Comparison of ENCODE assay signal across 33 cellular contexts in the genomic region with DNA sequence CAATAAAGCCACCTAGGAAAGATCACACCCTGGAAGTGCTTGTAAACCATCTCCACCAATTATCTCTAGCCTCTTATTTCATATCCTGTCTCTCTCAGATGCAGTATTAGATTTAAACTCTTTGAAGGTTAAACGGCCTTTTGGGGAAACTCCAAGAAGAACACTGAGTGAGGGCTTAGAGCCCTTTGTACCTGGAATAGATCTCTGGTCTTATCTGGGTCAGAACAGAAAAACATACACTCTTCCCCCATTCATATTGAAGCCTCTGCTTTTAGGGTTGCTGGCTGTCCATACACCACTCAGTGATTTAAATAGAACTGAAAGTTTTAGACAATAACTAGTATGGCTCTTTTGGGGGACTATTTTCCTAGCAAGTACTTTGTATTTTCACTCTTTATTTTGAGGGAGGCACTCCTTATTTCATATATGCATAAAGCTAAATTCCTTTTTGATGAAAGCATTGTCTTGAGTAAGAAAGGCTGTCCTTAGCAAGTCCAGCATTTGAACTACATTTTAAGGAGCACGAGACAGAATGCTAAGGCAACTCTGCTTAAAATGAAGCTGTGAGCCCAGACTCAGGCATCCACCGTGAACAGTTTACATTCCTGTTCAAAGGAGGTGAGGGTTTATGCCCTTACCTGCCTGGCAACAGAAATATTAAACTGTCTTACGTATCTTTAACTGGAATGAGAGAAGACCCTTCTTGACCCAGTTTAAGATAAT. TPM values are rescaled to one million over a fixed set of nuclear protein-coding genes. Genes with fewer than 3 reads are reported as not detected.
A peak's percentile ranks its signal among the peaks of the same experiment; 100 is the strongest.
DNase-seq lines count a peak whose midpoint lies in the region; ATAC-seq, FAIRE-seq and TF ChIP-seq lines count a peak whose summit lies in the region.
"Had no signal": no experiment of that assay in that cellular context is flagged by ENCODE, and none has a peak within 500 bp of the region (broad histone marks: within the 10 kb centered on the region; RNA-seq: fewer than 3 reads in every experiment).

No MANE protein-coding gene starts in this region.

- intact Hi-C loops in activated T-helper 1 cell treated with anti-CD3 and anti-CD28 coated beads, Interleukin-12 subunit alpha, Interleukin-12 subunit beta, Interleukin-2, Interleukin-4 antibody, amounts not matched to agents 30 ng/mL and 10 ng/mL and 1 ng/mL, durations not matched to agents 14 hours and 24 hours and 36 hours (cut with micrococcal nuclease): no loop called here
- intact Hi-C loops in esophagus muscularis mucosa (cut with DNase I) (no loop called here), posterior cingulate gyrus (cut with DNase I) (no loop called here)

- TF ChIP-seq POLR2A in esophagus muscularis mucosa (IDR thresholded peaks at IDR 0.05; ENCODE audit: low read depth): no peak

- no peak for TF ChIP-seq EP300 in esophagus muscularis mucosa (IDR thresholded peaks at IDR 0.05)

- peaks cover 5% of the 10 kb centered on the region for H3K4me1 Mint-ChIP-seq in activated T-helper 1 cell treated with anti-CD3 and anti-CD28 coated beads, Interleukin-12 subunit alpha, Interleukin-12 subunit beta, Interleukin-2, Interleukin-4 antibody, amounts not matched to agents 30 ng/mL and 10 ng/mL and 1 ng/mL, durations not matched to agents 14 hours and 24 hours and 36 hours (ENCODE audit: low read depth)
- H3K4me1 Mint-ChIP-seq in neural crest cell: peaks cover 9% of the 10 kb centered on the region
- H3K4me1 Mint-ChIP-seq: activated naive CD8-positive, alpha-beta T cell treated with anti-CD3 and anti-CD28 coated beads, Interleukin-2, amount 50 U/mL, for 24 hours; CD14-positive monocyte had no signal

- 59% methylated on average over 4 of the region's 4 CpGs for WGBS in esophagus muscularis mucosa

- TF ChIP-seq CTCF in AG10803 (conservative IDR thresholded peaks at IDR 0.05; ENCODE audit: low read length) (no peak), esophagus muscularis mucosa (IDR thresholded peaks at IDR 0.05) (no peak), neural crest cell (conservative IDR thresholded peaks at IDR 0.05) (no peak)

- peak; percentile 24 for DNase-seq in AG10803 (ENCODE audit: low read depth)
- DNase-seq in activated T-helper 1 cell treated with anti-CD3 and anti-CD28 coated beads, Interleukin-12 subunit alpha, Interleukin-12 subunit beta, Interleukin-2, Interleukin-4 antibody, amounts not matched to agents 30 ng/mL and 10 ng/mL and 1 ng/mL, durations not matched to agents 14 hours and 24 hours and 36 hours (ENCODE audit: low spot score): no peak
- no peak for DNase-seq in esophagus muscularis mucosa (ENCODE audit: extremely low spot score)
- DNase-seq in neural crest cell (ENCODE audit: low read depth, low spot score): no peak
- DNase-seq in posterior cingulate gyrus: no peak
- no peak for DNase-seq in HTR-8/SVneo (ENCODE audit: insufficient read length, low spot score)
- DNase-seq in NCI-H524 (lab: John Stamatoyannopoulos, UW): no peak
- DNase-seq: 8988T; activated CD4-positive, CD25-positive, alpha-beta regulatory T cell; activated naive CD8-positive, alpha-beta T cell treated with anti-CD3 and anti-CD28 coated beads, Interleukin-2, amount 50 U/mL, for 24 hours; activated T-cell treated with anti-CD3 and anti-CD28 coated beads, Interleukin-2, amount 50 U/mL, for 4 hours; body of pancreas; DMS79 treated with DMSO at 0.1 percent for 48 hours; glutamatergic neuron; left ventricle myocardium inferior; mesendoderm; MG63; NCI-H1105; NCI-H187 treated with DMSO at 0.1 percent for 48 hours; NCI-H2171 treated with DMSO at 0.1 percent for 48 hours; NCI-H524 treated with DMSO at 0.1 percent for 48 hours; NK-92 treated with Interleukin-12 subunit alpha and Interleukin-12 subunit beta, amount 100 ng/mL, for 24 hours; nucleus accumbens; PC-9; SK-N-SH; stimulated activated naive CD4-positive, alpha-beta T cell had no signal

- no peaks in the 10 kb centered on the region for H3K27me3 Mint-ChIP-seq in activated T-helper 1 cell treated with anti-CD3 and anti-CD28 coated beads, Interleukin-12 subunit alpha, Interleukin-12 subunit beta, Interleukin-2, Interleukin-4 antibody, amounts not matched to agents 30 ng/mL and 10 ng/mL and 1 ng/mL, durations not matched to agents 14 hours and 24 hours and 36 hours (ENCODE audit: insufficient read depth)
- H3K27me3 Mint-ChIP-seq in neural crest cell (ENCODE audit: low read depth): no peaks in the 10 kb centered on the region
- H3K27me3 Mint-ChIP-seq: activated naive CD8-positive, alpha-beta T cell treated with anti-CD3 and anti-CD28 coated beads, Interleukin-2, amount 50 U/mL, for 24 hours had no signal

- FAIRE-seq in HTR-8/SVneo (lab: Jason Lieb, UNC): no peak
- FAIRE-seq: endothelial cell of umbilical vein, H54 had no signal

- H3K27me3 ChIP-seq in esophagus muscularis mucosa: no peaks in the 10 kb centered on the region
- H3K27me3 ChIP-seq: body of pancreas, MG63, suprapubic skin had no signal

- no peak for ATAC-seq in HG02870 (IDR thresholded peaks at IDR 0.05; ENCODE audit: unreplicated experiment)
- ATAC-seq: activated naive CD8-positive, alpha-beta T cell treated with anti-CD3 and anti-CD28 coated beads, Interleukin-2, amount 50 U/mL, for 24 hours; activated T-cell treated with anti-CD3 and anti-CD28 coated beads, Interleukin-2, amount 50 U/mL, for 4 hours; body of pancreas had no signal

- H3K27ac ChIP-seq in esophagus muscularis mucosa (replicated peaks in 1 of 4): peak overlapping the region; percentile 42 to 60 (median 46)
- H3K27ac ChIP-seq: body of pancreas, KMS-11, left ventricle myocardium inferior, PC-9, skin epidermis, suprapubic skin had no signal

- H3K9me3 Mint-ChIP-seq in activated T-helper 1 cell treated with anti-CD3 and anti-CD28 coated beads, Interleukin-12 subunit alpha, Interleukin-12 subunit beta, Interleukin-2, Interleukin-4 antibody, amounts not matched to agents 30 ng/mL and 10 ng/mL and 1 ng/mL, durations not matched to agents 14 hours and 24 hours and 36 hours: no peaks in the 10 kb centered on the region
- no peaks in the 10 kb centered on the region for H3K9me3 Mint-ChIP-seq in neural crest cell
- H3K9me3 Mint-ChIP-seq: activated naive CD8-positive, alpha-beta T cell treated with anti-CD3 and anti-CD28 coated beads, Interleukin-2, amount 50 U/mL, for 24 hours; activated T-cell treated with anti-CD3 and anti-CD28 coated beads, Interleukin-2, amount 50 U/mL, for 4 hours; CD14-positive monocyte had no signal

- H3K36me3 ChIP-seq in esophagus muscularis mucosa: no peaks in the 10 kb centered on the region
- H3K36me3 ChIP-seq: left ventricle myocardium inferior, suprapubic skin had no signal

- H3K4me3 ChIP-seq in AG10803 (ENCODE audit: low read length) (no peak overlapping the region), esophagus muscularis mucosa (no peak overlapping the region)
- H3K4me3 ChIP-seq: body of pancreas, left ventricle myocardium inferior, MG63, PC-9, skin epidermis, suprapubic skin had no signal

- H3K9me3 ChIP-seq in esophagus muscularis mucosa: no peaks in the 10 kb centered on the region
- H3K9me3 ChIP-seq: body of pancreas, left ventricle myocardium inferior, MG63, SK-N-SH, suprapubic skin had no signal

- H3K4me3 Mint-ChIP-seq in activated T-helper 1 cell treated with anti-CD3 and anti-CD28 coated beads, Interleukin-12 subunit alpha, Interleukin-12 subunit beta, Interleukin-2, Interleukin-4 antibody, amounts not matched to agents 30 ng/mL and 10 ng/mL and 1 ng/mL, durations not matched to agents 14 hours and 24 hours and 36 hours: no peak overlapping the region
- no peak overlapping the region for H3K4me3 Mint-ChIP-seq in neural crest cell
- H3K4me3 Mint-ChIP-seq: activated naive CD8-positive, alpha-beta T cell treated with anti-CD3 and anti-CD28 coated beads, Interleukin-2, amount 50 U/mL, for 24 hours; activated T-cell treated with anti-CD3 and anti-CD28 coated beads, Interleukin-2, amount 50 U/mL, for 4 hours; CD14-positive monocyte had no signal

- peaks cover 0 to 15% (median 5%) of the 10 kb centered on the region in 4 donors for H3K4me1 ChIP-seq in esophagus muscularis mucosa
- H3K4me1 ChIP-seq: body of pancreas, left ventricle myocardium inferior, suprapubic skin had no signal

- peak overlapping the region; percentile 40 for H3K27ac Mint-ChIP-seq in activated T-helper 1 cell treated with anti-CD3 and anti-CD28 coated beads, Interleukin-12 subunit alpha, Interleukin-12 subunit beta, Interleukin-2, Interleukin-4 antibody, amounts not matched to agents 30 ng/mL and 10 ng/mL and 1 ng/mL, durations not matched to agents 14 hours and 24 hours and 36 hours
- peak overlapping the region; percentile 24 for H3K27ac Mint-ChIP-seq in neural crest cell (ENCODE audit: unreplicated experiment)
- H3K27ac Mint-ChIP-seq: activated naive CD8-positive, alpha-beta T cell treated with anti-CD3 and anti-CD28 coated beads, Interleukin-2, amount 50 U/mL, for 24 hours; CD14-positive monocyte had no signal

- peaks cover 2% of the 10 kb centered on the region for H3K36me3 Mint-ChIP-seq in activated T-helper 1 cell treated with anti-CD3 and anti-CD28 coated beads, Interleukin-12 subunit alpha, Interleukin-12 subunit beta, Interleukin-2, Interleukin-4 antibody, amounts not matched to agents 30 ng/mL and 10 ng/mL and 1 ng/mL, durations not matched to agents 14 hours and 24 hours and 36 hours (ENCODE audit: low read depth)
- no peaks in the 10 kb centered on the region for H3K36me3 Mint-ChIP-seq in neural crest cell (ENCODE audit: low read depth)

RNA-seq across cellular contexts. Expression of gene YY2, which starts 17.4 kb away (rescaled TPM):
- total RNA-seq in activated T-helper 1 cell treated with anti-CD3 and anti-CD28 coated beads, Interleukin-12 subunit alpha, Interleukin-12 subunit beta, Interleukin-2, Interleukin-4 antibody, amounts not matched to agents 30 ng/mL and 10 ng/mL and 1 ng/mL, durations not matched to agents 14 hours and 24 hours and 36 hours: 2.2 and 2.3 TPM in 2 replicates
- total RNA-seq in esophagus muscularis mucosa: 1 to 10 TPM in 3 of 4 donors, under 1 TPM in 1; 0.84 to 1.7 (median 1.2) TPM
- total RNA-seq in neural crest cell: 1.5 TPM in 2 replicates

RNA-seq across cellular contexts. Expression of gene MBTPS2, which starts 33.8 kb away (rescaled TPM):
- total RNA-seq in activated T-helper 1 cell treated with anti-CD3 and anti-CD28 coated beads, Interleukin-12 subunit alpha, Interleukin-12 subunit beta, Interleukin-2, Interleukin-4 antibody, amounts not matched to agents 30 ng/mL and 10 ng/mL and 1 ng/mL, durations not matched to agents 14 hours and 24 hours and 36 hours: 10.5 and 11.3 TPM in 2 replicates
- total RNA-seq in esophagus muscularis mucosa (10 to 100 TPM in 1 of 4 donors, 1 to 10 TPM in 3; 7.5 to 10.8 (median 8.4) TPM), neural crest cell (14.6 and 15.0 TPM in 2 replicates)
